Comparison of ENCODE assay signal across 8 cellular contexts in the genomic region with DNA sequence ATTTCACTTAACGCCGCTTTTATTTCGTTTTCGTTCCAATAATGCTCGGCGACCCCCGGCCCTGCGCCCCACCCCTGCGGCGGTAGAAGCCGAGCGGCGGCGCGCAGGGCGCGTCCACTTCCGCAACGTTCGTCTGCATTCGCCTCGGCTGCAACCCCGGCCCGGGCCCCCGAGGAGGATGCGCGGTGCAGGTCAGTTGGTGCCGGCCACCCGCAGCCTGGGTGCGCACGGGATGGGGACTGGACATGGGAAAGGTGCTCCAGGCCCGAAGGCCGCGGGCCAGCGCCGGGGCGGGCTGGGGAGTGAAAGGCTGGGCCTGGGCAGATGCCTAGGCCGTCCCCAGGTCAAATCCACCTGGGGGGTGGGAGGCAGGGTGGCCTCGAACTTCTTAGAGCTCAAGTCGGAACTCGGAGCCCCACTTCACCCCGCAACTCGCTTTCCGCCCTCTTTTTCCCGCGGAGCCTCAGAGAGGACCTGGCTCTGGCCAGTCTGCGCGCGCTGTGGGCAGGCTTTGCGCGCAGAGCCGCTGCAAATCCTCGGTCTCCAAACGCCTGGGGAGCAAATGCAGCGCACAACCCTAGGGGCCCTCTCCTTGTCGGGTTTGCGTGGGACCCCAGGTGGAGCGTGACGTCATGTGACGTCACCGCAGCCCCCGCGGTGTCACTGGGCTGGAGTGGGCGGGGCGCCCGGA. TPM values are rescaled to one million over a fixed set of nuclear protein-coding genes. Genes with fewer than 3 reads are reported as not detected.
DNase-seq lines count a peak whose midpoint lies in the region; ATAC-seq and TF ChIP-seq lines count a peak whose summit lies in the region.

No MANE protein-coding gene starts in this region.

- DNase-seq in CD14-positive monocyte (ENCODE audit: low spot score) (no peak), H9 (peak; percentile 45), neural progenitor cell (ENCODE audit: low spot score) (peak; percentile 55), HUDEP-2 (lab: John Stamatoyannopoulos, UW; ENCODE audit: unreplicated experiment in 76 of 76) (no peak), GF-D8 (lab: John Stamatoyannopoulos, UW) (no peak)
- no peak for DNase-seq in effector memory CD8-positive, alpha-beta T cell

- no peak overlapping the region for H4K5ac ChIP-seq in H9 (ENCODE audit: insufficient read length, low read depth, low read length)

- peaks cover 10% of the 10 kb centered on the region for H3K23me2 ChIP-seq in H9 (ENCODE audit: insufficient read length, low read depth, low read length, poor library complexity, severe bottlenecking)

- no peaks in the 10 kb centered on the region for H3K4me1 ChIP-seq in H9 (ENCODE audit: insufficient read depth, low read length)
- H3K4me1 ChIP-seq in neural progenitor cell = peaks cover 23% of the 10 kb centered on the region

- H3K23ac ChIP-seq in H9 (ENCODE audit: insufficient read length, low read depth, low read length) = no peak overlapping the region

- H3K9me3 Mint-ChIP-seq in CD14-positive monocyte = peaks cover 0 to 31% (median 25%) of the 10 kb centered on the region in 7 donors
- H3K9me3 Mint-ChIP-seq in H9 = peaks cover 5 to 13% of the 10 kb centered on the region in 2 experiments; a peak in 4 of 5 replicates
- H3K9me3 Mint-ChIP-seq in effector memory CD8-positive, alpha-beta T cell = peaks cover 0 to 2% of the 10 kb centered on the region in 2 donors
- peaks cover 5% of the 10 kb centered on the region for H3K9me3 Mint-ChIP-seq in neural progenitor cell

- no peak overlapping the region for H2BK5ac ChIP-seq in H9 (ENCODE audit: insufficient read length, low read length)

- no peak overlapping the region for H2AFZ ChIP-seq in H9 (ENCODE audit: low read length)
- no peak overlapping the region for H2AFZ ChIP-seq in neural progenitor cell (replicated peaks)

- H3K56ac ChIP-seq in H9 (ENCODE audit: insufficient read length, low read depth, low read length) = no peak overlapping the region

- H3K79me1 ChIP-seq in H9 (ENCODE audit: insufficient read depth, low read depth, low read length, poor library complexity, severe bottlenecking) = no peaks in the 10 kb centered on the region

- H2BK15ac ChIP-seq in H9 (ENCODE audit: low read depth, low read length) = no peak overlapping the region

- no peak overlapping the region for H3K14ac ChIP-seq in H9 (ENCODE audit: insufficient read depth, low read length)

- H4K20me1 ChIP-seq in H9 (ENCODE audit: control insufficient read depth, insufficient read depth, insufficient read length) = no peaks in the 10 kb centered on the region
- peaks cover 100% of the 10 kb centered on the region for H4K20me1 ChIP-seq in neural progenitor cell (ENCODE audit: low read depth)

- H4K91ac ChIP-seq in H9 (ENCODE audit: insufficient read length, low read depth, low read length) = no peak overlapping the region

- H3T11ph ChIP-seq in H9 (ENCODE audit: low read length) = no peak overlapping the region

- no peak overlapping the region for H3K18ac ChIP-seq in H9 (ENCODE audit: insufficient read length, low read depth, low read length)

- H4K8ac ChIP-seq in H9 (replicated peaks; ENCODE audit: insufficient read length, low read depth, low read length) = no peak overlapping the region

- TF ChIP-seq CTCF in CD14-positive monocyte (IDR thresholded peaks at IDR 0.05) = no peak
- TF ChIP-seq CTCF in H9 (conservative IDR thresholded peaks at IDR 0.05) = no peak
- no peak for TF ChIP-seq CTCF in neural progenitor cell (IDR thresholded peaks at IDR 0.05)

- H2BK120ac ChIP-seq in H9 (ENCODE audit: low read depth, low read length, poor library complexity, severe bottlenecking) = no peak overlapping the region

- H3K27ac Mint-ChIP-seq in CD14-positive monocyte (no peak overlapping the region), H9 (no peak overlapping the region), neural progenitor cell (no peak overlapping the region)
- H3K27ac Mint-ChIP-seq in effector memory CD8-positive, alpha-beta T cell = no peak overlapping the region

- H3K9ac ChIP-seq in H9 (ENCODE audit: extremely low read depth, insufficient read length, low read length) = no peak overlapping the region
- H3K9ac ChIP-seq in neural progenitor cell = no peak overlapping the region

- H3K27me3 ChIP-seq in H9 (ENCODE audit: insufficient read depth, low read length) = peaks cover 95% of the 10 kb centered on the region
- H3K27me3 ChIP-seq in neural progenitor cell = peaks cover 100% of the 10 kb centered on the region

- H3K4me2 ChIP-seq in H9 (ENCODE audit: insufficient read depth, insufficient read length, low read length) (peak overlapping the region; percentile 53), neural progenitor cell (peak overlapping the region; percentile 87)

- no peak overlapping the region for H2BK12ac ChIP-seq in H9 (ENCODE audit: insufficient read length, low read depth, low read length)

- no peaks in the 10 kb centered on the region for H3K36me3 ChIP-seq in neural progenitor cell

- intact Hi-C loops in CD14-positive monocyte (cut with micrococcal nuclease) = no loop called here

- H3K4me1 Mint-ChIP-seq in CD14-positive monocyte (peaks cover 44% of the 10 kb centered on the region), H9 (peaks cover 13 to 54% of the 10 kb centered on the region in 2 experiments), neural progenitor cell (peaks cover 29% of the 10 kb centered on the region)
- peaks cover 20 to 29% of the 10 kb centered on the region in 2 donors for H3K4me1 Mint-ChIP-seq in effector memory CD8-positive, alpha-beta T cell (ENCODE audit: low read depth in 2 of 2)

- H3K27me3 Mint-ChIP-seq in CD14-positive monocyte (ENCODE audit: low read depth in 3 of 3) (peaks cover 91 to 98% (median 94%) of the 10 kb centered on the region in 3 donors), H9 (ENCODE audit: low read depth) (peaks cover 98% of the 10 kb centered on the region), neural progenitor cell (ENCODE audit: insufficient read depth, low read depth) (peaks cover 79% of the 10 kb centered on the region)
- H3K27me3 Mint-ChIP-seq in effector memory CD8-positive, alpha-beta T cell = peaks cover 45 to 82% of the 10 kb centered on the region in 2 donors

- no peaks in the 10 kb centered on the region for H3K9me3 ChIP-seq in H9 (ENCODE audit: control insufficient read depth, low read depth, low read length)
- H3K9me3 ChIP-seq in neural progenitor cell (ENCODE audit: low read depth) = no peaks in the 10 kb centered on the region

- no peak overlapping the region for H3K4ac ChIP-seq in H9 (ENCODE audit: low read depth, low read length)

- no peak overlapping the region for H2BK20ac ChIP-seq in H9 (ENCODE audit: low read depth, low read length, poor library complexity, severe bottlenecking)

- H3K4me3 Mint-ChIP-seq in CD14-positive monocyte = peak overlapping the region; percentile 49 to 88
- H3K4me3 Mint-ChIP-seq in H9 = peak overlapping the region; percentile 7 to 62; a peak in 3 of 5 replicates
- H3K4me3 Mint-ChIP-seq in effector memory CD8-positive, alpha-beta T cell = peak overlapping the region; percentile 47 to 60
- peak overlapping the region; percentile 55 for H3K4me3 Mint-ChIP-seq in neural progenitor cell

- H2AK5ac ChIP-seq in H9 (ENCODE audit: insufficient read length, low read length) = no peak overlapping the region

- peaks cover 0 to 11% of the 10 kb centered on the region in 2 donors for H3K36me3 Mint-ChIP-seq in CD14-positive monocyte
- H3K36me3 Mint-ChIP-seq in H9 (ENCODE audit: insufficient read depth in 1 of 3, low read depth in 3 of 3) = peaks cover 0 to 1% (median 0%) of the 10 kb centered on the region in 3 experiments; a peak in 1 of 7 replicates
- H3K36me3 Mint-ChIP-seq in effector memory CD8-positive, alpha-beta T cell (ENCODE audit: insufficient read depth) = peaks cover 8% of the 10 kb centered on the region
- peaks cover 1% of the 10 kb centered on the region for H3K36me3 Mint-ChIP-seq in neural progenitor cell

- H3K4me3 ChIP-seq in neural progenitor cell = peak overlapping the region; percentile 41

- no CpG with 5 or more reads among the region's 66 CpGs for WGBS in H9 (ENCODE audit: extremely low coverage, insufficient read length, low lambda C conversion rate)

- ATAC-seq in effector memory CD8-positive, alpha-beta T cell (replicated peaks) = no peak
- ATAC-seq in GM19023 (IDR thresholded peaks at IDR 0.05; ENCODE audit: unreplicated experiment) (no peak), GM21423 (IDR thresholded peaks at IDR 0.05; ENCODE audit: unreplicated experiment) (no peak)

- no peaks in the 10 kb centered on the region for H3K79me2 ChIP-seq in H9 (ENCODE audit: insufficient read depth, low read length)
- no peaks in the 10 kb centered on the region for H3K79me2 ChIP-seq in neural progenitor cell (ENCODE audit: low read depth)

- peaks cover 20% of the 10 kb centered on the region for H3F3A ChIP-seq in neural progenitor cell (ENCODE audit: low read depth)

- H3K27ac ChIP-seq in H9 (ENCODE audit: insufficient read length, low read depth, low read length) = no peak overlapping the region
- no peak overlapping the region for H3K27ac ChIP-seq in neural progenitor cell

RNA-seq across cellular contexts. Expression of a gene that starts 3.2 kb away (rescaled TPM):
- not detected for polyA plus RNA-seq in CD14-positive monocyte
- total RNA-seq in H9 (2021) = not detected in 2 replicates
- total RNA-seq in neural progenitor cell (ENCODE audit: low replicate concordance) = not detected in 2 replicates

Comparison
In these comparisons a context has a peak if more than half of its experiments do, and no peak if none do; other contexts are left out.
1. DNase-seq: peak in H9 (single experiment) and neural progenitor cell (single experiment); none in CD14-positive monocyte (single experiment), effector memory CD8-positive, alpha-beta T cell (0 of 3), HUDEP-2 (0 of 76) and GF-D8 (single experiment).
2. Peak in every context shown above with its lines, with median percentiles within 50 percentile points of each other: H3K4me3 Mint-ChIP-seq.